8 cellular contexts compared by ENCODE assay signal in genomic region chr6:293185-294174, GRCh38. TPM values are rescaled to one million over a fixed set of nuclear protein-coding genes. Genes with fewer than 3 reads are reported as not detected.
A peak's percentile ranks its signal among the peaks of the same experiment; 100 is the strongest.
DNase-seq lines count a peak whose midpoint lies in the region; TF ChIP-seq lines count a peak whose summit lies in the region.

No MANE protein-coding gene starts in this region.

- H3K27ac ChIP-seq in esophagus muscularis mucosa (replicated peaks in 1 of 4) (peak overlapping the region; percentile 87 to 99 (median 92)), neutrophil (peak overlapping the region; percentile 91), vagina (peak overlapping the region; percentile 97)

- peaks cover 1% of the 10 kb centered on the region for H3K27me3 Mint-ChIP-seq in activated CD4-positive, alpha-beta memory T cell treated with anti-CD3 and anti-CD28 coated beads for 36 hours

- H3K9me3 Mint-ChIP-seq in activated CD4-positive, alpha-beta memory T cell treated with anti-CD3 and anti-CD28 coated beads for 36 hours = no peaks in the 10 kb centered on the region

- H3K27me3 ChIP-seq in H7 (ENCODE audit: control insufficient read depth, insufficient read depth, low read length) (no peaks in the 10 kb centered on the region), esophagus muscularis mucosa (no peaks in the 10 kb centered on the region), neutrophil (no peaks in the 10 kb centered on the region), vagina (no peaks in the 10 kb centered on the region)

- POLR2A ChIA-PET in activated CD4-positive, alpha-beta memory T cell treated with anti-CD3 and anti-CD28 coated beads for 36 hours (lab: Charles Lee) = interaction anchor here (0.9 to 1.2 kb wide), 4 partner anchors 96 to 110 kb away, joined by 3 read pairs; no protein-coding TSS in a partner anchor

- DNase-seq in H7 = peak; percentile 45
- peak; percentile 54 for DNase-seq in activated CD4-positive, alpha-beta memory T cell treated with anti-CD3 and anti-CD28 coated beads for 36 hours
- DNase-seq in esophagus muscularis mucosa (ENCODE audit: extremely low spot score) = peak; percentile 93
- DNase-seq in vagina (ENCODE audit: extremely low spot score in 2 of 2) = peak in 1 of 2 donors; percentile 89
- DNase-seq in NCI-H128 (lab: John Stamatoyannopoulos, UW; ENCODE audit: unreplicated experiment) = no peak
- no peak for DNase-seq in SKM-1 treated with dmso at 0.1 percent for 144 hours (lab: John Stamatoyannopoulos, UW; ENCODE audit: unreplicated experiment)
- DNase-seq in SKM-1 (lab: John Stamatoyannopoulos, UW; ENCODE audit: unreplicated experiment) = no peak

- no peaks in the 10 kb centered on the region for H3K36me3 ChIP-seq in H7 (replicated peaks; ENCODE audit: control insufficient read depth, insufficient read depth, low read length)
- no peaks in the 10 kb centered on the region for H3K36me3 ChIP-seq in esophagus muscularis mucosa
- H3K36me3 ChIP-seq in neutrophil = no peaks in the 10 kb centered on the region
- no peaks in the 10 kb centered on the region for H3K36me3 ChIP-seq in vagina

- H3K4me3 ChIP-seq in H7 (ENCODE audit: insufficient read depth, low read depth, low read length) = peak overlapping the region; percentile 73
- H3K4me3 ChIP-seq in esophagus muscularis mucosa = peak overlapping the region; percentile 62 to 84 (median 68)
- H3K4me3 ChIP-seq in neutrophil (ENCODE audit: low read depth in 1 of 2, low read length in 1 of 2) = peak overlapping the region; percentile 70 to 77
- H3K4me3 ChIP-seq in vagina = peak overlapping the region; percentile 54 to 72

- H3K36me3 Mint-ChIP-seq in activated CD4-positive, alpha-beta memory T cell treated with anti-CD3 and anti-CD28 coated beads for 36 hours = peaks cover 3% of the 10 kb centered on the region

- intact Hi-C loops in activated CD4-positive, alpha-beta memory T cell treated with anti-CD3 and anti-CD28 coated beads for 36 hours (cut with micrococcal nuclease) = loop anchor here (1.0 to 5.0 kb wide), 4 partner anchors 57 to 214 kb away; no protein-coding TSS in a partner anchor
- intact Hi-C loops in esophagus muscularis mucosa (cut with DNase I) (no loop called here), vagina (cut with DNase I) (no loop called here)

- H3K27ac Mint-ChIP-seq in activated CD4-positive, alpha-beta memory T cell treated with anti-CD3 and anti-CD28 coated beads for 36 hours = peak overlapping the region; percentile 92

- TF ChIP-seq POLR2A in esophagus muscularis mucosa (IDR thresholded peaks at IDR 0.05; ENCODE audit: low read depth) (peak; percentile 5), vagina (IDR thresholded peaks at IDR 0.05) (no peak)

- peak overlapping the region; percentile 91 for H3K4me3 Mint-ChIP-seq in activated CD4-positive, alpha-beta memory T cell treated with anti-CD3 and anti-CD28 coated beads for 36 hours

- H3K9me3 ChIP-seq in esophagus muscularis mucosa (no peaks in the 10 kb centered on the region), neutrophil (no peaks in the 10 kb centered on the region), vagina (no peaks in the 10 kb centered on the region)

- CTCF ChIA-PET in activated CD4-positive, alpha-beta memory T cell treated with anti-CD3 and anti-CD28 coated beads for 36 hours (lab: Charles Lee) = interaction anchor here (0.7 to 1.1 kb wide), 4 partner anchors 15 to 105 kb away, joined by 3 read pairs; no protein-coding TSS in a partner anchor

- H3K4me1 Mint-ChIP-seq in activated CD4-positive, alpha-beta memory T cell treated with anti-CD3 and anti-CD28 coated beads for 36 hours (ENCODE audit: low read depth) = peaks cover 48% of the 10 kb centered on the region

- TF ChIP-seq EP300 in esophagus muscularis mucosa (IDR thresholded peaks at IDR 0.05) = peak; percentile 82

- TF ChIP-seq CTCF in esophagus muscularis mucosa (IDR thresholded peaks at IDR 0.05) (no peak), neutrophil (IDR thresholded peaks at IDR 0.05) (no peak), vagina (IDR thresholded peaks at IDR 0.05) (no peak)

- H3K4me1 ChIP-seq in esophagus muscularis mucosa (peaks cover 41 to 63% (median 43%) of the 10 kb centered on the region in 4 donors), neutrophil (ENCODE audit: control insufficient read depth in 1 of 2, insufficient read depth in 1 of 2, low read depth in 1 of 2, low read length in 1 of 2) (peaks cover 87 to 88% of the 10 kb centered on the region in 2 experiments), vagina (peaks cover 50% of the 10 kb centered on the region)

- WGBS in esophagus muscularis mucosa = 43% methylated on average over 24 of the region's 24 CpGs

RNA-seq across cellular contexts. Expression of gene DUSP22, which starts 1.2 kb away (rescaled TPM):
- total RNA-seq in H7 (2014; rRNA removed; shearing (Covaris generic)) = 30.7 and 42.1 TPM in 2 replicates
- total RNA-seq in activated CD4-positive, alpha-beta memory T cell treated with anti-CD3 and anti-CD28 coated beads for 36 hours = 10 to 100 TPM; 28.0 to 28.7 TPM
- total RNA-seq in esophagus muscularis mucosa = 10 to 100 TPM; 67.7 to 95.6 (median 73.7) TPM
- 57.5 TPM for total RNA-seq in vagina

Comparison
In these comparisons a context has a peak if more than half of its experiments do, and no peak if none do; other contexts are left out.
1. DNase-seq: peak in H7 (single experiment), activated CD4-positive, alpha-beta memory T cell treated with anti-CD3 and anti-CD28 coated beads for 36 hours (single experiment) and esophagus muscularis mucosa (single experiment); none in NCI-H128 (single experiment), SKM-1 treated with dmso at 0.1 percent for 144 hours (single experiment) and SKM-1 (single experiment).
2. Peak in every context shown above with its lines, with median percentiles within 50 percentile points of each other: H3K4me3 ChIP-seq and H3K27ac ChIP-seq.